In genomic region chr11:32311351-32312077, GRCh38 we compare ENCODE assay signal across 17 cellular contexts.
A peak's percentile ranks its signal among the peaks of the same experiment; 100 is the strongest.
DNase-seq lines count a peak whose midpoint lies in the region; ATAC-seq, FAIRE-seq and TF ChIP-seq lines count a peak whose summit lies in the region.
"Had no signal": no experiment of that assay in that cellular context is flagged by ENCODE, and none has a peak within 500 bp of the region (broad histone marks: within the 10 kb centered on the region; RNA-seq: fewer than 3 reads in every experiment).

No MANE protein-coding gene starts in this region.

- H3K27ac ChIP-seq in A549 (peak overlapping the region; percentile 80 to 87), osteoblast (ENCODE audit: low read depth, low read length) (no peak overlapping the region)
- H3K27ac ChIP-seq: Peyer's patch had no signal

- TF ChIP-seq CTCF in A549 (IDR thresholded peaks at IDR 0.05): no peak
- TF ChIP-seq CTCF in choroid plexus epithelial cell (conservative IDR thresholded peaks at IDR 0.05; ENCODE audit: low read depth, low read length): no peak
- no peak for TF ChIP-seq CTCF in osteoblast (IDR thresholded peaks at IDR 0.05; ENCODE audit: extremely low read depth, low read depth, low read length)

- H3K4me2 ChIP-seq in A549 (peak overlapping the region; percentile 74), osteoblast (ENCODE audit: insufficient read depth, low read length) (peak overlapping the region; percentile 24)
- H3K4me2 ChIP-seq: SK-N-SH had no signal

- CTCF ChIA-PET in A549 (lab: Yijun Ruan, JAX): interaction anchor here (0.9 to 6.2 kb wide), 3 partner anchors 9 to 14 kb away, joined by 4 to 83 read pairs (median 18); no protein-coding TSS in a partner anchor

- H3K27me3 ChIP-seq in osteoblast (ENCODE audit: insufficient read depth, low read length): no peaks in the 10 kb centered on the region
- H3K27me3 ChIP-seq: Peyer's patch had no signal

- no peak overlapping the region for H3K4me3 ChIP-seq in A549
- H3K4me3 ChIP-seq in choroid plexus epithelial cell (ENCODE audit: low read depth, low read length): no peak overlapping the region
- H3K4me3 ChIP-seq in osteoblast (ENCODE audit: insufficient read depth, low read length): no peak overlapping the region
- H3K4me3 ChIP-seq: Peyer's patch had no signal

- H3K4me1 ChIP-seq in A549: peaks cover 41% of the 10 kb centered on the region
- H3K4me1 ChIP-seq in osteoblast (ENCODE audit: insufficient read depth, low read length): peaks cover 17% of the 10 kb centered on the region
- H3K4me1 ChIP-seq: Peyer's patch had no signal

- H4K20me1 ChIP-seq in osteoblast (ENCODE audit: insufficient read depth, low read length): no peaks in the 10 kb centered on the region

- DNase-seq in A549 (ENCODE audit: low read depth in 1 of 2, low spot score in 1 of 2) (no peak), NCI-H446 (lab: John Stamatoyannopoulos, UW) (peak; percentile 50 to 69), choroid plexus epithelial cell (ENCODE audit: low read depth) (peak; percentile 17), osteoblast (ENCODE audit: insufficient read length, low spot score, missing footprints) (no peak), COR-L47 (lab: John Stamatoyannopoulos, UW) (no peak), Kasumi-1 (lab: John Stamatoyannopoulos, UW) (no peak), NCI-H187 (lab: John Stamatoyannopoulos, UW) (no peak)
- DNase-seq: IMR-90, NCI-H2081, NCI-H345, NCI-H774, Peyer's patch, Right ventricle myocardium superior, SK-N-SH had no signal

- H3K9me3 ChIP-seq in A549: no peaks in the 10 kb centered on the region
- H3K9me3 ChIP-seq in osteoblast (ENCODE audit: low read depth, low read length): no peaks in the 10 kb centered on the region
- H3K9me3 ChIP-seq: Peyer's patch, SK-N-SH had no signal

- H2AFZ ChIP-seq in osteoblast (ENCODE audit: low read length): no peak overlapping the region

- no peaks in the 10 kb centered on the region for H3K79me2 ChIP-seq in osteoblast (ENCODE audit: insufficient read depth, low read length)

- ATAC-seq in A549 (peak; percentile 5 to 7; a peak in 2 of 6 replicates), GM19395 (IDR thresholded peaks at IDR 0.05; ENCODE audit: unreplicated experiment) (no peak)
- ATAC-seq: HCT116 had no signal

- no peaks in the 10 kb centered on the region for H3K36me3 ChIP-seq in osteoblast (ENCODE audit: insufficient read depth, low read length)
- H3K36me3 ChIP-seq: Peyer's patch had no signal

- no peak for TF ChIP-seq EP300 in A549 (IDR thresholded peaks at IDR 0.05)

- WGBS in A549 (ENCODE audit: missing lambda C conversion rate): 83% methylated on average over 6 of the region's 6 CpGs

- TF ChIP-seq RAD21 in A549 (conservative IDR thresholded peaks at IDR 0.05 in 1 of 2, IDR thresholded peaks at IDR 0.05 in 1 of 2): no peak

- POLR2A ChIA-PET in A549 (lab: Yijun Ruan, JAX): no interaction called here

- FAIRE-seq in A549 (lab: Jason Lieb, UNC): no peak
- FAIRE-seq: D721Med had no signal

- TF ChIP-seq POLR2A in A549 (IDR thresholded peaks at IDR 0.05; ENCODE audit: low read length): no peak

TF ChIP-seq in A549, 52 proteins besides CTCF, POLR2A, EP300 and RAD21:
- no peak for TF ChIP-seq CBX2 (IDR thresholded peaks at IDR 0.05; ENCODE audit: borderline replicate concordance, low read depth)
- TF ChIP-seq HEYL (CRISPR knock-in tag; IDR thresholded peaks at IDR 0.05): no peak

Comparison
In these comparisons a context has a peak if more than half of its experiments do, and no peak if none do; other contexts are left out.
1. DNase-seq: peak in NCI-H446 (2 of 2) and choroid plexus epithelial cell (single experiment); none in A549 (0 of 2), osteoblast (single experiment), COR-L47 (single experiment), Kasumi-1 (0 of 2) and NCI-H187 (0 of 2).